ENCODE assay signal across 8 cellular contexts in genomic region chr19:45676851-45677263, GRCh38. TPM values are rescaled to one million over a fixed set of nuclear protein-coding genes. Genes with fewer than 3 reads are reported as not detected.
DNase-seq lines count a peak whose midpoint lies in the region; ATAC-seq, FAIRE-seq and TF ChIP-seq lines count a peak whose summit lies in the region.

No MANE protein-coding gene starts in this region.

- TF ChIP-seq POLR2A in K562 (conservative IDR thresholded peaks at IDR 0.05): 0 out of 2 replicates have a peak, but pooled peaks have one; percentile 13
- TF ChIP-seq POLR2A in transverse colon (IDR thresholded peaks at IDR 0.05): no peak

- BruUV-seq in Panc1 (replicated peaks; lab: Mats Ljungman, UMichigan) (no TSS peak), K562 (replicated peaks; lab: Mats Ljungman, UMichigan) (no TSS peak)

- 93% methylated on average over 17 of the region's 28 CpGs for WGBS in K562 (ENCODE audit: insufficient coverage, low coverage, missing lambda C conversion rate)
- WGBS in mesendoderm (ENCODE audit: extremely low coverage, insufficient coverage, low lambda C conversion rate): no CpG with 5 or more reads among the region's 28 CpGs
- WGBS in transverse colon (ENCODE audit: low coverage in 1 of 2), 2 donors: 6% methylated on average over 23 of the region's 28 CpGs; no CpG with 5 or more reads in 1 of the 2 donors

- intact Hi-C loops in Panc1 (cut with micrococcal nuclease; ENCODE audit: unreplicated experiment): no loop called here
- intact Hi-C loops in K562 (cut with micrococcal nuclease): no loop called here
- intact Hi-C loops in transverse colon (cut with DNase I; ENCODE audit: low total_unique reads): no loop called here

- peak overlapping the region; percentile 76 for H3K18ac ChIP-seq in mesendoderm (ENCODE audit: low read length)

- H3K9me1 ChIP-seq in K562 (ENCODE audit: control insufficient read depth, insufficient read depth, low read length): peaks cover 1% of the 10 kb centered on the region

- H4K5ac ChIP-seq in mesendoderm (ENCODE audit: low read length): no peak overlapping the region

- H2AFZ ChIP-seq in K562 (ENCODE audit: low read depth, low read length) (no peak overlapping the region), Karpas-422 (ENCODE audit: low read length) (no peak overlapping the region)

- H4K20me1 ChIP-seq in K562 (replicated peaks; ENCODE audit: control insufficient read depth, insufficient read depth, low read length) (0 out of 2 replicates have a peak, but pooled peaks cover 2% of the 10 kb centered on the region), Karpas-422 (ENCODE audit: insufficient read depth, low read depth, low read length) (no peaks in the 10 kb centered on the region)

- DNase-seq in GM10248 (ENCODE audit: extremely low spot score): peak; percentile 45
- DNase-seq in Panc1 (ENCODE audit: low read depth, low spot score): no peak
- DNase-seq in K562 (ENCODE audit: extremely low read depth in 1 of 4, low spot score in 3 of 4): no peak
- DNase-seq in mesendoderm: peak; percentile 21
- DNase-seq in transverse colon: peak; percentile 56
- no peak for DNase-seq in Karpas-422
- no peak for DNase-seq in cerebellar nuclear complex (lab: John Stamatoyannopoulos, UW)

- no peak overlapping the region for H3K27ac ChIP-seq in Panc1 (ENCODE audit: low read length)
- H3K27ac ChIP-seq in K562 (ENCODE audit: extremely low read depth, low read depth, low read length): no peak overlapping the region
- H3K27ac ChIP-seq in mesendoderm (ENCODE audit: low read depth, low read length): no peak overlapping the region
- H3K27ac ChIP-seq in transverse colon: peak overlapping the region; percentile 3 to 62 (median 34)
- H3K27ac ChIP-seq in Karpas-422 (ENCODE audit: low read length): no peak overlapping the region

- H2BK5ac ChIP-seq in mesendoderm (ENCODE audit: low read length): no peak overlapping the region

- H4K8ac ChIP-seq in mesendoderm (ENCODE audit: low read depth, low read length): no peak overlapping the region

- ATAC-seq in Panc1 (peak; percentile 9), K562 (no peak), HG03196 (IDR thresholded peaks at IDR 0.05; ENCODE audit: unreplicated experiment) (no peak)

- POLR2A ChIA-PET in GM10248 (lab: Yijun Ruan, JAX) (interaction anchor here (0.8 to 1.5 kb wide), 5 partner anchors 10 to 81 kb away, joined by 3 to 7 read pairs (median 3); partner anchors contain the start of genes QPCTL and SNRPD2), Panc1 (lab: Charles Lee) (interaction anchor here (0.6 to 1.1 kb wide), 3 partner anchors 14 to 125 kb away, joined by 3 to 4 read pairs (median 4); no protein-coding TSS in a partner anchor), K562 (lab: Yijun Ruan, JAX) (interaction anchor here (2.0 to 4.1 kb wide), 2 partner anchors 12 to 14 kb away, joined by 5 to 12 read pairs; no protein-coding TSS in a partner anchor)

- no peaks in the 10 kb centered on the region for H3K9me2 ChIP-seq in Karpas-422 (replicated peaks; ENCODE audit: insufficient read depth, low read length)

- TF ChIP-seq RAD21 in K562 (CRISPR knock-in tag; conservative IDR thresholded peaks at IDR 0.05 in 1 of 2, IDR thresholded peaks at IDR 0.05 in 1 of 2): no peak

- H3K27me3 ChIP-seq in Panc1 (ENCODE audit: control insufficient read depth, insufficient read depth, low read length): no peaks in the 10 kb centered on the region
- no peaks in the 10 kb centered on the region for H3K27me3 ChIP-seq in K562 (ENCODE audit: control insufficient read depth in 2 of 2, insufficient read depth in 2 of 2, low read length in 2 of 2)
- no peaks in the 10 kb centered on the region for H3K27me3 ChIP-seq in mesendoderm (ENCODE audit: insufficient read depth, low read length, poor library complexity)
- H3K27me3 ChIP-seq in transverse colon: peaks cover 35% of the 10 kb centered on the region
- no peaks in the 10 kb centered on the region for H3K27me3 ChIP-seq in Karpas-422 (ENCODE audit: low read length)

- no peak overlapping the region for H3K4ac ChIP-seq in mesendoderm (ENCODE audit: low read depth, low read length)

- H3K9me3 ChIP-seq in Panc1 (ENCODE audit: control insufficient read depth, insufficient read depth, low read depth, low read length): no peaks in the 10 kb centered on the region
- no peaks in the 10 kb centered on the region for H3K9me3 ChIP-seq in K562 (replicated peaks; ENCODE audit: control insufficient read depth, insufficient read depth, low read depth, low read length)
- no peaks in the 10 kb centered on the region for H3K9me3 ChIP-seq in transverse colon
- no peaks in the 10 kb centered on the region for H3K9me3 ChIP-seq in Karpas-422 (ENCODE audit: low read length)

- H3K56ac ChIP-seq in mesendoderm (ENCODE audit: low read length): peak overlapping the region; percentile 89

- H3K9ac ChIP-seq in K562 (ENCODE audit: insufficient read depth in 1 of 2, low read depth in 2 of 2, low read length in 2 of 2) (no peak overlapping the region), mesendoderm (ENCODE audit: low read length) (peak overlapping the region; percentile 85), Karpas-422 (ENCODE audit: low read length) (no peak overlapping the region)

- H3K4me3 ChIP-seq in Panc1 (ENCODE audit: low read depth in 2 of 2, low read length in 2 of 2) (peak overlapping the region; percentile 50 to 78), K562 (no peak overlapping the region), mesendoderm (ENCODE audit: low read length) (peak overlapping the region; percentile 38), transverse colon (peak overlapping the region; percentile 19 to 49 (median 33)), Karpas-422 (ENCODE audit: low read length) (no peak overlapping the region)

- H3K23ac ChIP-seq in mesendoderm (ENCODE audit: low read length): peak overlapping the region; percentile 98

- no peak overlapping the region for H2BK15ac ChIP-seq in mesendoderm (replicated peaks; ENCODE audit: low read depth)

- in situ Hi-C loops in Panc1 (cut with HindIII; ENCODE audit: low pct_unique_long_range_greater_than_20kb, low sequenced_read_pairs) (no loop called here), K562 (cut with MboI) (no loop called here), transverse colon (cut with MboI; ENCODE audit: low pct_ligation_motif_present in 1 of 4, low pct_unique_long_range_greater_than_20kb in 1 of 4, low sequenced_read_pairs in 3 of 4) (no loop called here)

- no peak for TF ChIP-seq CTCF in GM10248 (IDR thresholded peaks at IDR 0.05; ENCODE audit: control extremely low read depth, extremely low read depth, low read depth, missing control alignments)
- TF ChIP-seq CTCF in Panc1 (IDR thresholded peaks at IDR 0.05): no peak
- no peak for TF ChIP-seq CTCF in K562 (IDR thresholded peaks at IDR 0.05 in 2 of 3, conservative IDR thresholded peaks at IDR 0.05 in 1 of 3; ENCODE audit: insufficient read depth in 2 of 3, low read depth in 1 of 3, low read length in 3 of 3)
- no peak for TF ChIP-seq CTCF in transverse colon (IDR thresholded peaks at IDR 0.05)

- H2AK5ac ChIP-seq in mesendoderm (ENCODE audit: low read length): no peak overlapping the region

- H3K79me1 ChIP-seq in mesendoderm (ENCODE audit: low read length): no peaks in the 10 kb centered on the region

- no peak for TF ChIP-seq EP300 in K562 (IDR thresholded peaks at IDR 0.05; ENCODE audit: low read length)
- TF ChIP-seq EP300 in transverse colon (IDR thresholded peaks at IDR 0.05; ENCODE audit: low read depth): no peak

- H2BK120ac ChIP-seq in mesendoderm (ENCODE audit: low read depth, low read length): no peak overlapping the region

- H3K4me2 ChIP-seq in K562 (ENCODE audit: insufficient read depth, low read length): no peak overlapping the region
- H3K4me2 ChIP-seq in mesendoderm (ENCODE audit: low read length): peak overlapping the region; percentile 97
- H3K4me2 ChIP-seq in Karpas-422 (ENCODE audit: low read depth, low read length, poor library complexity, severe bottlenecking): no peak overlapping the region

- CTCF ChIA-PET in GM10248 (lab: Yijun Ruan, JAX) (interaction anchor here (1.3 to 8.5 kb wide), 9 partner anchors 7 to 238 kb away, joined by 3 to 100 read pairs (median 10); partner anchors contain the start of genes GIPR, QPCTL and SNRPD2), Panc1 (lab: Charles Lee) (interaction anchor here (1.0 to 1.1 kb wide), 2 partner anchors 8 to 16 kb away, joined by 3 to 4 read pairs; no protein-coding TSS in a partner anchor), K562 (lab: Yijun Ruan, JAX; ENCODE audit: low intra/inter-chr PET ratio) (no interaction called here)

- no peaks in the 10 kb centered on the region for H3K79me2 ChIP-seq in K562 (ENCODE audit: control insufficient read depth, insufficient read depth, low read length)
- H3K79me2 ChIP-seq in mesendoderm (ENCODE audit: control insufficient read depth, insufficient read depth, low read length): no peaks in the 10 kb centered on the region
- no peaks in the 10 kb centered on the region for H3K79me2 ChIP-seq in Karpas-422 (ENCODE audit: low read length)

- FAIRE-seq in K562 (lab: Jason Lieb, UNC): no peak

- H3K4me1 ChIP-seq in Panc1 (ENCODE audit: control insufficient read depth, insufficient read depth, low read length): peaks cover 5% of the 10 kb centered on the region
- peaks cover 2 to 24% of the 10 kb centered on the region in 2 experiments; a peak in 2 of 5 replicates for H3K4me1 ChIP-seq in K562 (replicated peaks in 1 of 2; ENCODE audit: control insufficient read depth in 2 of 2, insufficient read depth in 2 of 2, low read length in 2 of 2)
- no peaks in the 10 kb centered on the region for H3K4me1 ChIP-seq in mesendoderm (ENCODE audit: control insufficient read depth, low read depth, low read length)
- peaks cover 9 to 30% (median 24%) of the 10 kb centered on the region in 4 donors for H3K4me1 ChIP-seq in transverse colon
- peaks cover 6% of the 10 kb centered on the region for H3K4me1 ChIP-seq in Karpas-422 (ENCODE audit: low read length)

- H3K36me3 ChIP-seq in Panc1 (ENCODE audit: control insufficient read depth, insufficient read depth, low read length): no peaks in the 10 kb centered on the region
- H3K36me3 ChIP-seq in K562 (ENCODE audit: control insufficient read depth, insufficient read depth, low read length): peaks cover 57% of the 10 kb centered on the region
- no peaks in the 10 kb centered on the region for H3K36me3 ChIP-seq in mesendoderm (ENCODE audit: control insufficient read depth, insufficient read depth, low read length)
- no peaks in the 10 kb centered on the region for H3K36me3 ChIP-seq in transverse colon
- H3K36me3 ChIP-seq in Karpas-422 (ENCODE audit: insufficient read depth, low read length): no peaks in the 10 kb centered on the region

RNA-seq across cellular contexts. Expression of gene GIPR, which starts 8.8 kb away (rescaled TPM):
- total RNA-seq in Panc1 (2021; ENCODE audit: unreplicated experiment): 2.0 TPM
- 1.9 TPM for polyA plus RNA-seq in Panc1 (2012; ENCODE audit: insufficient read length)
- 167 and 311 TPM in 2 replicates for total RNA-seq in K562 (2011; cell fraction: chromatin; rRNA removed; ENCODE audit: low replicate concordance)
- total RNA-seq in K562 (2011; cell fraction: nucleolus; rRNA removed): 156 and 157 TPM in 2 replicates
- 157 and 215 TPM in 2 replicates for total RNA-seq in K562 (2011; cell fraction: nucleoplasm; rRNA removed)
- total RNA-seq in K562 (2014; rRNA removed): 12.7 and 14.9 TPM in 2 replicates
- total RNA-seq in K562 (2014; rRNA removed; fragmentation: Illumina TruSeq; extraction: Trizol): 13.4 and 13.6 TPM in 2 replicates
- 19.6 and 19.8 TPM in 2 replicates for total RNA-seq in K562 (2015; rRNA removed; fragmentation: Illumina TruSeq; extraction: Trizol)
- total RNA-seq in K562 (2021): 21.7 and 24.4 TPM in 2 replicates
- polyA plus RNA-seq in K562 (2011; rRNA removed): 10.7 and 14.0 TPM in 2 replicates
- polyA plus RNA-seq in K562 (2011; cell fraction: cytosol; rRNA removed): 5.8 and 6.6 TPM in 2 replicates
- polyA plus RNA-seq in K562 (2011; cell fraction: nucleus; rRNA removed): 109 and 181 TPM in 2 replicates
- 31.1 and 55.4 TPM in 2 replicates for polyA plus RNA-seq in K562 (2012)
- 12.7 and 16.9 TPM in 2 replicates for polyA plus RNA-seq in K562 (2014; fragmentation: Illumina TruSeq; extraction: Trizol)
- 1 to 10 TPM; 2.2 to 2.5 TPM for polyA plus RNA-seq in K562 (2014; fragmentation: Nextera tagmentation; extraction: Ambion mirVana)
- 26.3 and 26.8 TPM in 2 replicates for polyA plus RNA-seq in K562 (2014; rRNA removed)
- 13.2 and 19.1 TPM in 2 replicates for polyA minus RNA-seq in K562 (2011; rRNA and poly(A)+ RNA removed)
- 7.3 and 11.5 TPM in 2 replicates for polyA minus RNA-seq in K562 (2011; cell fraction: cytosol; rRNA and poly(A)+ RNA removed)
- polyA minus RNA-seq in K562 (2011; cell fraction: nucleus; rRNA and poly(A)+ RNA removed): 49.4 and 54.7 TPM in 2 replicates
- 0.07 TPM for polyA plus RNA-seq in mesendoderm (2013, experiment 1 of 2)
- polyA plus RNA-seq in mesendoderm (2013, experiment 2 of 2): 0.10 TPM
- total RNA-seq in transverse colon: 10 to 100 TPM; 10.1 to 40.4 (median 14.1) TPM
- total RNA-seq in Karpas-422 (2014; rRNA removed; shearing (Covaris generic); ENCODE audit: low replicate concordance): 3.9 and 6.1 TPM in 2 replicates

RNA-seq across cellular contexts. Expression of gene SNRPD2, which starts 14.9 kb away (rescaled TPM):
- 496 TPM for total RNA-seq in Panc1 (2021; ENCODE audit: unreplicated experiment)
- polyA plus RNA-seq in Panc1 (2012; ENCODE audit: insufficient read length): 674 TPM
- total RNA-seq in K562 (2011; cell fraction: chromatin; rRNA removed; ENCODE audit: low replicate concordance): 50.0 and 52.6 TPM in 2 replicates
- total RNA-seq in K562 (2011; cell fraction: nucleolus; rRNA removed): 163 and 171 TPM in 2 replicates
- 148 and 206 TPM in 2 replicates for total RNA-seq in K562 (2011; cell fraction: nucleoplasm; rRNA removed)
- 1,029 and 1,092 TPM in 2 replicates for total RNA-seq in K562 (2014; rRNA removed)
- total RNA-seq in K562 (2014; rRNA removed; fragmentation: Illumina TruSeq; extraction: Trizol): 793 and 886 TPM in 2 replicates
- 677 and 728 TPM in 2 replicates for total RNA-seq in K562 (2015; rRNA removed; fragmentation: Illumina TruSeq; extraction: Trizol)
- total RNA-seq in K562 (2021): 1,103 and 1,199 TPM in 2 replicates
- polyA plus RNA-seq in K562 (2011; rRNA removed): 1,538 and 1,599 TPM in 2 replicates
- 691 and 802 TPM in 2 replicates for polyA plus RNA-seq in K562 (2011; cell fraction: cytosol; rRNA removed)
- polyA plus RNA-seq in K562 (2011; cell fraction: nucleus; rRNA removed): 342 and 554 TPM in 2 replicates
- 738 and 818 TPM in 2 replicates for polyA plus RNA-seq in K562 (2012)
- 781 and 861 TPM in 2 replicates for polyA plus RNA-seq in K562 (2014; fragmentation: Illumina TruSeq; extraction: Trizol)
- polyA plus RNA-seq in K562 (2014; fragmentation: Nextera tagmentation; extraction: Ambion mirVana): 1,000 to 10,000 TPM; 3,747 to 4,411 TPM
- 1,021 and 1,290 TPM in 2 replicates for polyA plus RNA-seq in K562 (2014; rRNA removed)
- polyA minus RNA-seq in K562 (2011; rRNA and poly(A)+ RNA removed): 280 and 301 TPM in 2 replicates
- polyA minus RNA-seq in K562 (2011; cell fraction: cytosol; rRNA and poly(A)+ RNA removed): 111 and 125 TPM in 2 replicates
- polyA minus RNA-seq in K562 (2011; cell fraction: nucleus; rRNA and poly(A)+ RNA removed): 38.4 and 110 TPM in 2 replicates
- polyA plus RNA-seq in mesendoderm (2013, experiment 1 of 2): 2,012 TPM
- polyA plus RNA-seq in mesendoderm (2013, experiment 2 of 2): 2,008 TPM
- 100 to 1,000 TPM in 2 of 4 donors, 10 to 100 TPM in 2; 39.3 to 407 (median 93.4) TPM for total RNA-seq in transverse colon
- total RNA-seq in Karpas-422 (2014; rRNA removed; shearing (Covaris generic); ENCODE audit: low replicate concordance): 540 and 645 TPM in 2 replicates

RNA-seq across cellular contexts. Expression of gene QPCTL, which starts 15.6 kb away (rescaled TPM):
- total RNA-seq in Panc1 (2021; ENCODE audit: unreplicated experiment) (19.4 TPM), K562 (2014; rRNA removed) (22.3 and 25.1 TPM in 2 replicates), K562 (2014; rRNA removed; fragmentation: Illumina TruSeq; extraction: Trizol) (7.2 and 9.2 TPM in 2 replicates), K562 (2015; rRNA removed; fragmentation: Illumina TruSeq; extraction: Trizol) (7.4 and 7.5 TPM in 2 replicates), K562 (2021) (29.4 and 31.3 TPM in 2 replicates), transverse colon (10 to 100 TPM in 1 of 4 donors, 1 to 10 TPM in 2, under 1 TPM in 1; 0.75 to 17.3 (median 7.2) TPM)
- 20.4 TPM for polyA plus RNA-seq in Panc1 (2012; ENCODE audit: insufficient read length)
- 21.6 and 47.1 TPM in 2 replicates for total RNA-seq in K562 (2011; cell fraction: chromatin; rRNA removed; ENCODE audit: low replicate concordance)
- total RNA-seq in K562 (2011; cell fraction: nucleolus; rRNA removed): 66.6 and 72.4 TPM in 2 replicates
- 43.8 and 47.6 TPM in 2 replicates for total RNA-seq in K562 (2011; cell fraction: nucleoplasm; rRNA removed)
- polyA plus RNA-seq in K562 (2011; rRNA removed) (12.7 and 24.3 TPM in 2 replicates), K562 (2014; fragmentation: Illumina TruSeq; extraction: Trizol) (14.2 and 17.9 TPM in 2 replicates), K562 (2014; fragmentation: Nextera tagmentation; extraction: Ambion mirVana) (1 to 10 TPM in 1 of 2 experiments, under 1 TPM in 1; 0.99 to 1.6 TPM), K562 (2014; rRNA removed) (21.1 and 25.9 TPM in 2 replicates)
- 28.9 and 37.9 TPM in 2 replicates for polyA plus RNA-seq in K562 (2011; cell fraction: cytosol; rRNA removed)
- 66.3 and 85.9 TPM in 2 replicates for polyA plus RNA-seq in K562 (2011; cell fraction: nucleus; rRNA removed)
- polyA plus RNA-seq in K562 (2012): 19.5 and 24.1 TPM in 2 replicates
- 8.8 and 10.7 TPM in 2 replicates for polyA minus RNA-seq in K562 (2011; rRNA and poly(A)+ RNA removed)
- 13.4 and 16.7 TPM in 2 replicates for polyA minus RNA-seq in K562 (2011; cell fraction: cytosol; rRNA and poly(A)+ RNA removed)
- 11.1 and 12.7 TPM in 2 replicates for polyA minus RNA-seq in K562 (2011; cell fraction: nucleus; rRNA and poly(A)+ RNA removed)
- polyA plus RNA-seq in mesendoderm (2013, experiment 1 of 2): 9.4 TPM
- polyA plus RNA-seq in mesendoderm (2013, experiment 2 of 2): 9.6 TPM
- total RNA-seq in Karpas-422 (2014; rRNA removed; shearing (Covaris generic); ENCODE audit: low replicate concordance): 21.4 and 30.3 TPM in 2 replicates

RNA-seq across cellular contexts. Expression of gene EML2, which starts 37.7 kb away (rescaled TPM):
- total RNA-seq in Panc1 (2021; ENCODE audit: unreplicated experiment) (32.7 TPM), K562 (2014; rRNA removed) (38.8 and 45.0 TPM in 2 replicates), K562 (2014; rRNA removed; fragmentation: Illumina TruSeq; extraction: Trizol) (13.0 and 16.7 TPM in 2 replicates), K562 (2015; rRNA removed; fragmentation: Illumina TruSeq; extraction: Trizol) (19.6 and 21.6 TPM in 2 replicates), K562 (2021) (56.3 and 69.6 TPM in 2 replicates), transverse colon (10 to 100 TPM; 40.8 to 64.3 (median 60.0) TPM)
- 30.7 TPM for polyA plus RNA-seq in Panc1 (2012; ENCODE audit: insufficient read length)
- 111 and 247 TPM in 2 replicates for total RNA-seq in K562 (2011; cell fraction: chromatin; rRNA removed; ENCODE audit: low replicate concordance)
- total RNA-seq in K562 (2011; cell fraction: nucleolus; rRNA removed): 153 and 167 TPM in 2 replicates
- total RNA-seq in K562 (2011; cell fraction: nucleoplasm; rRNA removed): 116 and 121 TPM in 2 replicates
- polyA plus RNA-seq in K562 (2011; rRNA removed) (24.8 and 42.3 TPM in 2 replicates), K562 (2014; fragmentation: Illumina TruSeq; extraction: Trizol) (30.7 and 40.9 TPM in 2 replicates), K562 (2014; fragmentation: Nextera tagmentation; extraction: Ambion mirVana) (1 to 10 TPM; 2.6 to 2.7 TPM), K562 (2014; rRNA removed) (50.9 and 53.9 TPM in 2 replicates)
- 33.6 and 35.3 TPM in 2 replicates for polyA plus RNA-seq in K562 (2011; cell fraction: cytosol; rRNA removed)
- polyA plus RNA-seq in K562 (2011; cell fraction: nucleus; rRNA removed): 183 and 277 TPM in 2 replicates
- 52.0 and 83.3 TPM in 2 replicates for polyA plus RNA-seq in K562 (2012)
- polyA minus RNA-seq in K562 (2011; rRNA and poly(A)+ RNA removed): 17.6 and 20.1 TPM in 2 replicates
- 23.7 and 26.5 TPM in 2 replicates for polyA minus RNA-seq in K562 (2011; cell fraction: cytosol; rRNA and poly(A)+ RNA removed)
- 41.0 and 43.9 TPM in 2 replicates for polyA minus RNA-seq in K562 (2011; cell fraction: nucleus; rRNA and poly(A)+ RNA removed)
- polyA plus RNA-seq in mesendoderm (2013, experiment 1 of 2): 5.3 TPM
- 5.6 TPM for polyA plus RNA-seq in mesendoderm (2013, experiment 2 of 2)
- total RNA-seq in Karpas-422 (2014; rRNA removed; shearing (Covaris generic); ENCODE audit: low replicate concordance): 40.3 and 86.4 TPM in 2 replicates

RNA-seq across cellular contexts. Expression of gene FBXO46, which starts 53.8 kb away (rescaled TPM):
- total RNA-seq in Panc1 (2021; ENCODE audit: unreplicated experiment): 25.1 TPM
- 11.6 TPM for polyA plus RNA-seq in Panc1 (2012; ENCODE audit: insufficient read length)
- total RNA-seq in K562 (2011; cell fraction: chromatin; rRNA removed; ENCODE audit: low replicate concordance): 16.6 and 30.3 TPM in 2 replicates
- 17.5 and 18.4 TPM in 2 replicates for total RNA-seq in K562 (2011; cell fraction: nucleolus; rRNA removed)
- total RNA-seq in K562 (2011; cell fraction: nucleoplasm; rRNA removed): 21.0 and 36.0 TPM in 2 replicates
- total RNA-seq in K562 (2014; rRNA removed): 13.2 and 18.5 TPM in 2 replicates
- total RNA-seq in K562 (2014; rRNA removed; fragmentation: Illumina TruSeq; extraction: Trizol): 5.0 and 5.5 TPM in 2 replicates
- total RNA-seq in K562 (2015; rRNA removed; fragmentation: Illumina TruSeq; extraction: Trizol): 7.9 and 8.3 TPM in 2 replicates
- total RNA-seq in K562 (2021): 32.6 and 36.1 TPM in 2 replicates
- polyA plus RNA-seq in K562 (2011; rRNA removed): 5.4 and 6.1 TPM in 2 replicates
- polyA plus RNA-seq in K562 (2011; cell fraction: cytosol; rRNA removed): 10.2 and 11.6 TPM in 2 replicates
- polyA plus RNA-seq in K562 (2011; cell fraction: nucleus; rRNA removed): 19.1 and 20.0 TPM in 2 replicates
- polyA plus RNA-seq in K562 (2012): 9.1 and 13.3 TPM in 2 replicates
- polyA plus RNA-seq in K562 (2014; fragmentation: Illumina TruSeq; extraction: Trizol): 7.3 and 10.9 TPM in 2 replicates
- 1 to 10 TPM; 1.5 to 4.0 TPM for polyA plus RNA-seq in K562 (2014; fragmentation: Nextera tagmentation; extraction: Ambion mirVana)
- polyA plus RNA-seq in K562 (2014; rRNA removed): 11.8 and 15.6 TPM in 2 replicates
- 3.9 and 4.7 TPM in 2 replicates for polyA minus RNA-seq in K562 (2011; rRNA and poly(A)+ RNA removed)
- polyA minus RNA-seq in K562 (2011; cell fraction: cytosol; rRNA and poly(A)+ RNA removed): 6.2 and 6.7 TPM in 2 replicates
- polyA minus RNA-seq in K562 (2011; cell fraction: nucleus; rRNA and poly(A)+ RNA removed): 4.8 and 8.6 TPM in 2 replicates
- 17.4 TPM for polyA plus RNA-seq in mesendoderm (2013, experiment 1 of 2)
- polyA plus RNA-seq in mesendoderm (2013, experiment 2 of 2): 17.5 TPM
- 10 to 100 TPM; 14.1 to 40.8 (median 19.6) TPM for total RNA-seq in transverse colon
- total RNA-seq in Karpas-422 (2014; rRNA removed; shearing (Covaris generic); ENCODE audit: low replicate concordance): 16.8 and 25.6 TPM in 2 replicates

Comparison
In these comparisons a context has a peak if more than half of its experiments do, and no peak if none do; other contexts are left out.
1. DNase-seq: peak in GM10248 (single experiment), mesendoderm (single experiment) and transverse colon (single experiment); none in Panc1 (single experiment), K562 (0 of 4), Karpas-422 (single experiment) and cerebellar nuclear complex (0 of 2).
2. H3K27ac ChIP-seq: peak in transverse colon (4 of 4); none in Panc1 (single experiment), K562 (single experiment), mesendoderm (single experiment) and Karpas-422 (single experiment).
3. H3K4me3 ChIP-seq: peak in Panc1 (2 of 2), mesendoderm (single experiment) and transverse colon (4 of 4); none in K562 (single experiment) and Karpas-422 (single experiment).